ENCODE assay signal across 1 cellular context in the genomic region with DNA sequence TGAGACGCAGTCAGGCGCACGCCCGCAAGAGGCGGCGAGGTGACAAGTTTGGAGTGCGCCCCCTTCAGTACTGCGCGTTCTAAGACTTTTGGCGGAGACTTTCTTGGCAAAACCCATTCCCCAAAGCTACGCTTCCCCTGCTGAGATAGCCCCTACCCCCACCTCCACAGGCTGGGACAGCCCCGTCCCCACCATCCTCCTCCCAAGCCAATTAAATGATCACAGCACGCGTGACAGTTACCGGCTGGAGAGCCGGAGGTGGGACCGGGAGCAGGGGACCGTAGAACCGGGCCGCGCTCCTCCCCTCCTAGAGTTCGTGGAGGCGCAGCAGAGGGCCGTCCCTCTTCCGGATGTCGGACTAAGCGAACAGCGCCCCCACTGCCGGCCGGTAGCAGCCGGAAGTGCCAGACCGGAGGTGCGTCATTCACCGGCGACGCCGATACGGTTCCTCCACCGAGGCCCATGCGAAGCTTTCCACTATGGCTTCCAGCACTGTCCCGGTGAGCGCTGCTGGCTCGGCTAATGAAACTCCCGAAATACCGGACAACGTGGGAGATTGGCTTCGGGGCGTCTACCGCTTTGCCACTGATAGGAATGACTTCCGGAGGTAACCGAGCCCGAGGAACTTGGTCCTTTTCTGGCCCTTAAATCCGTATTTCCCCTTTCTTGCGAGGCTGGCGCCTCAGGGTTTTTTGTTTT.
TF ChIP-seq lines count a peak whose summit lies in the region.

A gene (plus strand): TSS at position 476 of the 699 bp plus-strand sequence. CDS start 4 bp downstream, at position 480.

TF ChIP-seq in HepG2, 621 proteins besides CTCF, POLR2A, EP300 and RAD21 (continued from another document and continues in another):
- TF ChIP-seq ZNF564 (CRISPR knock-in tag; IDR thresholded peaks at IDR 0.05) (no peak; the same call in 1 of the 2 replicates), ZNF20 (CRISPR knock-in tag; IDR thresholded peaks at IDR 0.05) (no peak), GABPB1 (CRISPR knock-in tag; IDR thresholded peaks at IDR 0.05) (peak; percentile 100), MAFF (IDR thresholded peaks at IDR 0.05; ENCODE audit: low read depth, low read length) (no peak), WIZ (CRISPR knock-in tag; IDR thresholded peaks at IDR 0.05) (peak; percentile 29; the same call in 1 of the 2 replicates), SP2 (CRISPR knock-in tag; IDR thresholded peaks at IDR 0.05) (peak; percentile 76), ZNF253 (CRISPR knock-in tag; IDR thresholded peaks at IDR 0.05; ENCODE audit: borderline replicate concordance) (no peak; the same call in 1 of the 2 replicates), AHR (CRISPR knock-in tag; IDR thresholded peaks at IDR 0.05) (peak; percentile 89; the same call in 1 of the 2 replicates), PCBP2 (optimal IDR thresholded peaks at IDR 0.05; ENCODE audit: low read depth, low read length, poor library complexity, severe bottlenecking) (no peak), ZNF563 (CRISPR knock-in tag; IDR thresholded peaks at IDR 0.05) (peak; percentile 51; the same call in 1 of the 2 replicates), ZNF616 (CRISPR knock-in tag; IDR thresholded peaks at IDR 0.05; ENCODE audit: low read depth) (peak; percentile 77; the same call in 1 of the 2 replicates), ZNF841 (CRISPR knock-in tag; IDR thresholded peaks at IDR 0.05; ENCODE audit: borderline replicate concordance) (no peak), SRSF1 (optimal IDR thresholded peaks at IDR 0.05; ENCODE audit: low read depth, low read length) (no peak), BRD4 (CRISPR knock-in tag; IDR thresholded peaks at IDR 0.05) (peak; percentile 94), MATR3 (CRISPR knock-in tag; IDR thresholded peaks at IDR 0.05) (no peak), FOSL2 (CRISPR knock-in tag; IDR thresholded peaks at IDR 0.05) (peak; percentile 55), ZNF543 (CRISPR knock-in tag; IDR thresholded peaks at IDR 0.05) (no peak; the same call in 1 of the 2 replicates), ZNF790 (CRISPR knock-in tag; IDR thresholded peaks at IDR 0.05; ENCODE audit: borderline replicate concordance) (no peak), SMAD9 (CRISPR knock-in tag; IDR thresholded peaks at IDR 0.05) (no peak), NR2F6 (IDR thresholded peaks at IDR 0.05) (no peak), NR2F6 (CRISPR knock-in tag; IDR thresholded peaks at IDR 0.05) (peak; percentile 63; the same call in 1 of the 2 replicates), KDM1A (CRISPR knock-in tag; IDR thresholded peaks at IDR 0.05) (no peak), HNRNPL (IDR thresholded peaks at IDR 0.05; ENCODE audit: low read depth, low read length) (0 out of 2 replicates have a peak, but pooled peaks have one; percentile 30), NFYC (CRISPR knock-in tag; IDR thresholded peaks at IDR 0.05) (peak; percentile 49), KDM3A (CRISPR knock-in tag; IDR thresholded peaks at IDR 0.05; ENCODE audit: low read depth) (peak; percentile 94; the same call in 1 of the 2 replicates), CREM (IDR thresholded peaks at IDR 0.05) (peak; percentile 99), CREM (CRISPR knock-in tag; IDR thresholded peaks at IDR 0.05) (peak; percentile 92), ZNF7 (CRISPR knock-in tag; IDR thresholded peaks at IDR 0.05) (peak; percentile 5; the same call in 1 of the 2 replicates), ZNF619 (CRISPR knock-in tag; IDR thresholded peaks at IDR 0.05) (no peak), ZNF615 (CRISPR knock-in tag; IDR thresholded peaks at IDR 0.05; ENCODE audit: borderline replicate concordance) (no peak), ZNF772 (CRISPR knock-in tag; IDR thresholded peaks at IDR 0.05) (peak; percentile 88), CC2D1A (CRISPR knock-in tag; IDR thresholded peaks at IDR 0.05) (peak; percentile 96), NFIC (IDR thresholded peaks at IDR 0.05; ENCODE audit: low read length) (no peak), ZNF331 (CRISPR knock-in tag; IDR thresholded peaks at IDR 0.05) (peak; percentile 88), SALL2 (CRISPR knock-in tag; IDR thresholded peaks at IDR 0.05) (peak; percentile 93), ZNF652 (CRISPR knock-in tag; IDR thresholded peaks at IDR 0.05; ENCODE audit: borderline replicate concordance, low read depth) (no peak), ETV6 (CRISPR knock-in tag; conservative IDR thresholded peaks at IDR 0.05) (no peak; the same call in none of the 2 replicates)
- TF ChIP-seq, protein P1, sequence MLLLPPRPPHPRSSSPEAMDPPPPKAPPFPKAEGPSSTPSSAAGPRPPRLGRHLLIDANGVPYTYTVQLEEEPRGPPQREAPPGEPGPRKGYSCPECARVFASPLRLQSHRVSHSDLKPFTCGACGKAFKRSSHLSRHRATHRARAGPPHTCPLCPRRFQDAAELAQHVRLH (CRISPR knock-in tag; IDR thresholded peaks at IDR 0.05; ENCODE audit: borderline replicate concordance, low read depth): peak; percentile 98
- TF ChIP-seq, protein P2, sequence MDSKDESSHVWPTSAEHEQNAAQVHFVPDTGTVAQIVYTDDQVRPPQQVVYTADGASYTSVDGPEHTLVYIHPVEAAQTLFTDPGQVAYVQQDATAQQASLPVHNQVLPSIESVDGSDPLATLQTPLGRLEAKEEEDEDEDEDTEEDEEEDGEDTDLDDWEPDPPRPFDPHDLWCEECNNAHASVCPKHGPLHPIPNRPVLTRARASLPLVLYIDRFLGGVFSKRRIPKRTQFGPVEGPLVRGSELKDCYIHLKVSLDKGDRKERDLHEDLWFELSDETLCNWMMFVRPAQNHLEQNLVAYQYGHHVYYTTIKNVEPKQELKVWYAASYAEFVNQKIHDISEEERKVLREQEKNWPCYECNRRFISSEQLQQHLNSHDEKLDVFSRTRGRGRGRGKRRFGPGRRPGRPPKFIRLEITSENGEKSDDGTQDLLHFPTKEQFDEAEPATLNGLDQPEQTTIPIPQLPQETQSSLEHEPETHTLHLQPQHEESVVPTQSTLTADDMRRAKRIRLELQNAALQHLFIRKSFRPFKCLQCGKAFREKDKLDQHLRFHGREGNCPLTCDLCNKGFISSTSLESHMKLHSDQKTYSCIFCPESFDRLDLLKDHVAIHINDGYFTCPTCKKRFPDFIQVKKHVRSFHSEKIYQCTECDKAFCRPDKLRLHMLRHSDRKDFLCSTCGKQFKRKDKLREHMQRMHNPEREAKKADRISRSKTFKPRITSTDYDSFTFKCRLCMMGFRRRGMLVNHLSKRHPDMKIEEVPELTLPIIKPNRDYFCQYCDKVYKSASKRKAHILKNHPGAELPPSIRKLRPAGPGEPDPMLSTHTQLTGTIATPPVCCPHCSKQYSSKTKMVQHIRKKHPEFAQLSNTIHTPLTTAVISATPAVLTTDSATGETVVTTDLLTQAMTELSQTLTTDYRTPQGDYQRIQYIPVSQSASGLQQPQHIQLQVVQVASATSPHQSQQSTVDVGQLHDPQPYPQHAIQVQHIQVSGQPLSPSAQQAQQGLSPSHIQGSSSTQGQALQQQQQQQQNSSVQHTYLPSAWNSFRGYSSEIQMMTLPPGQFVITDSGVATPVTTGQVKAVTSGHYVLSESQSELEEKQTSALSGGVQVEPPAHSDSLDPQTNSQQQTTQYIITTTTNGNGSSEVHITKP (CRISPR knock-in tag; IDR thresholded peaks at IDR 0.05; ENCODE audit: low read depth): peak; percentile 89
- TF ChIP-seq, protein P3, sequence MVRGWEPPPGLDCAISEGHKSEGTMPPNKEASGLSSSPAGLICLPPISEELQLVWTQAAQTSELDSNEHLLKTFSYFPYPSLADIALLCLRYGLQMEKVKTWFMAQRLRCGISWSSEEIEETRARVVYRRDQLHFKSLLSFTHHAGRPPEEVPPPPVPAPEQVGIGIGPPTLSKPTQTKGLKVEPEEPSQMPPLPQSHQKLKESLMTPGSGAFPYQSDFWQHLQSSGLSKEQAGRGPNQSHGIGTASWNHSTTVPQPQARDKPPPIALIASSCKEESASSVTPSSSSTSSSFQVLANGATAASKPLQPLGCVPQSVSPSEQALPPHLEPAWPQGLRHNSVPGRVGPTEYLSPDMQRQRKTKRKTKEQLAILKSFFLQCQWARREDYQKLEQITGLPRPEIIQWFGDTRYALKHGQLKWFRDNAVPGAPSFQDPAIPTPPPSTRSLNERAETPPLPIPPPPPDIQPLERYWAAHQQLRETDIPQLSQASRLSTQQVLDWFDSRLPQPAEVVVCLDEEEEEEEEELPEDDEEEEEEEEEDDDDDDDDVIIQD (CRISPR knock-in tag; IDR thresholded peaks at IDR 0.05; ENCODE audit: low read depth): peak; percentile 58; the same call in 1 of the 2 replicates
- TF ChIP-seq, protein P4, sequence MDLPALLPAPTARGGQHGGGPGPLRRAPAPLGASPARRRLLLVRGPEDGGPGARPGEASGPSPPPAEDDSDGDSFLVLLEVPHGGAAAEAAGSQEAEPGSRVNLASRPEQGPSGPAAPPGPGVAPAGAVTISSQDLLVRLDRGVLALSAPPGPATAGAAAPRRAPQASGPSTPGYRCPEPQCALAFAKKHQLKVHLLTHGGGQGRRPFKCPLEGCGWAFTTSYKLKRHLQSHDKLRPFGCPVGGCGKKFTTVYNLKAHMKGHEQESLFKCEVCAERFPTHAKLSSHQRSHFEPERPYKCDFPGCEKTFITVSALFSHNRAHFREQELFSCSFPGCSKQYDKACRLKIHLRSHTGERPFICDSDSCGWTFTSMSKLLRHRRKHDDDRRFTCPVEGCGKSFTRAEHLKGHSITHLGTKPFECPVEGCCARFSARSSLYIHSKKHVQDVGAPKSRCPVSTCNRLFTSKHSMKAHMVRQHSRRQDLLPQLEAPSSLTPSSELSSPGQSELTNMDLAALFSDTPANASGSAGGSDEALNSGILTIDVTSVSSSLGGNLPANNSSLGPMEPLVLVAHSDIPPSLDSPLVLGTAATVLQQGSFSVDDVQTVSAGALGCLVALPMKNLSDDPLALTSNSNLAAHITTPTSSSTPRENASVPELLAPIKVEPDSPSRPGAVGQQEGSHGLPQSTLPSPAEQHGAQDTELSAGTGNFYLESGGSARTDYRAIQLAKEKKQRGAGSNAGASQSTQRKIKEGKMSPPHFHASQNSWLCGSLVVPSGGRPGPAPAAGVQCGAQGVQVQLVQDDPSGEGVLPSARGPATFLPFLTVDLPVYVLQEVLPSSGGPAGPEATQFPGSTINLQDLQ (CRISPR knock-in tag; IDR thresholded peaks at IDR 0.05): no peak
- TF ChIP-seq, protein P5, sequence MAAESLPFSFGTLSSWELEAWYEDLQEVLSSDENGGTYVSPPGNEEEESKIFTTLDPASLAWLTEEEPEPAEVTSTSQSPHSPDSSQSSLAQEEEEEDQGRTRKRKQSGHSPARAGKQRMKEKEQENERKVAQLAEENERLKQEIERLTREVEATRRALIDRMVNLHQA (CRISPR knock-in tag; IDR thresholded peaks at IDR 0.05): no peak
- TF ChIP-seq, protein P6, sequence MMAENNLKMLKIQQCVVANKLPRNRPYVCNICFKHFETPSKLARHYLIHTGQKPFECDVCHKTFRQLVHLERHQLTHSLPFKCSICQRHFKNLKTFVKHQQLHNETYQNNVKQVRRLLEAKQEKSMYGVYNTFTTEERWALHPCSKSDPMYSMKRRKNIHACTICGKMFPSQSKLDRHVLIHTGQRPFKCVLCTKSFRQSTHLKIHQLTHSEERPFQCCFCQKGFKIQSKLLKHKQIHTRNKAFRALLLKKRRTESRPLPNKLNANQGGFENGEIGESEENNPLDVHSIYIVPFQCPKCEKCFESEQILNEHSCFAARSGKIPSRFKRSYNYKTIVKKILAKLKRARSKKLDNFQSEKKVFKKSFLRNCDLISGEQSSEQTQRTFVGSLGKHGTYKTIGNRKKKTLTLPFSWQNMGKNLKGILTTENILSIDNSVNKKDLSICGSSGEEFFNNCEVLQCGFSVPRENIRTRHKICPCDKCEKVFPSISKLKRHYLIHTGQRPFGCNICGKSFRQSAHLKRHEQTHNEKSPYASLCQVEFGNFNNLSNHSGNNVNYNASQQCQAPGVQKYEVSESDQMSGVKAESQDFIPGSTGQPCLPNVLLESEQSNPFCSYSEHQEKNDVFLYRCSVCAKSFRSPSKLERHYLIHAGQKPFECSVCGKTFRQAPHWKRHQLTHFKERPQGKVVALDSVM (CRISPR knock-in tag; IDR thresholded peaks at IDR 0.05): peak; percentile 62
- TF ChIP-seq, protein P7, sequence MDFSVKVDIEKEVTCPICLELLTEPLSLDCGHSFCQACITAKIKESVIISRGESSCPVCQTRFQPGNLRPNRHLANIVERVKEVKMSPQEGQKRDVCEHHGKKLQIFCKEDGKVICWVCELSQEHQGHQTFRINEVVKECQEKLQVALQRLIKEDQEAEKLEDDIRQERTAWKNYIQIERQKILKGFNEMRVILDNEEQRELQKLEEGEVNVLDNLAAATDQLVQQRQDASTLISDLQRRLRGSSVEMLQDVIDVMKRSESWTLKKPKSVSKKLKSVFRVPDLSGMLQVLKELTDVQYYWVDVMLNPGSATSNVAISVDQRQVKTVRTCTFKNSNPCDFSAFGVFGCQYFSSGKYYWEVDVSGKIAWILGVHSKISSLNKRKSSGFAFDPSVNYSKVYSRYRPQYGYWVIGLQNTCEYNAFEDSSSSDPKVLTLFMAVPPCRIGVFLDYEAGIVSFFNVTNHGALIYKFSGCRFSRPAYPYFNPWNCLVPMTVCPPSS (IDR thresholded peaks at IDR 0.05): no peak
- TF ChIP-seq, protein P8, sequence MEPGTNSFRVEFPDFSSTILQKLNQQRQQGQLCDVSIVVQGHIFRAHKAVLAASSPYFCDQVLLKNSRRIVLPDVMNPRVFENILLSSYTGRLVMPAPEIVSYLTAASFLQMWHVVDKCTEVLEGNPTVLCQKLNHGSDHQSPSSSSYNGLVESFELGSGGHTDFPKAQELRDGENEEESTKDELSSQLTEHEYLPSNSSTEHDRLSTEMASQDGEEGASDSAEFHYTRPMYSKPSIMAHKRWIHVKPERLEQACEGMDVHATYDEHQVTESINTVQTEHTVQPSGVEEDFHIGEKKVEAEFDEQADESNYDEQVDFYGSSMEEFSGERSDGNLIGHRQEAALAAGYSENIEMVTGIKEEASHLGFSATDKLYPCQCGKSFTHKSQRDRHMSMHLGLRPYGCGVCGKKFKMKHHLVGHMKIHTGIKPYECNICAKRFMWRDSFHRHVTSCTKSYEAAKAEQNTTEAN (CRISPR knock-in tag; conservative IDR thresholded peaks at IDR 0.05): 0 out of 2 replicates have a peak, but pooled peaks have one; percentile 33
- TF ChIP-seq, protein P9, sequence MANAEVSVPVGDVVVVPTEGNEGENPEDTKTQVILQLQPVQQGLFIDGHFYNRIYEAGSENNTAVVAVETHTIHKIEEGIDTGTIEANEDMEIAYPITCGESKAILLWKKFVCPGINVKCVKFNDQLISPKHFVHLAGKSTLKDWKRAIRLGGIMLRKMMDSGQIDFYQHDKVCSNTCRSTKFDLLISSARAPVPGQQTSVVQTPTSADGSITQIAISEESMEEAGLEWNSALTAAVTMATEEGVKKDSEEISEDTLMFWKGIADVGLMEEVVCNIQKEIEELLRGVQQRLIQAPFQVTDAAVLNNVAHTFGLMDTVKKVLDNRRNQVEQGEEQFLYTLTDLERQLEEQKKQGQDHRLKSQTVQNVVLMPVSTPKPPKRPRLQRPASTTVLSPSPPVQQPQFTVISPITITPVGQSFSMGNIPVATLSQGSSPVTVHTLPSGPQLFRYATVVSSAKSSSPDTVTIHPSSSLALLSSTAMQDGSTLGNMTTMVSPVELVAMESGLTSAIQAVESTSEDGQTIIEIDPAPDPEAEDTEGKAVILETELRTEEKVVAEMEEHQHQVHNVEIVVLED (CRISPR knock-in tag; IDR thresholded peaks at IDR 0.05; ENCODE audit: borderline replicate concordance): peak; percentile 85; the same call in 1 of the 2 replicates
